ENCODE assay signal across 11 cellular contexts in genomic region chr17:45038771-45039634, GRCh38. TPM values are rescaled to one million over a fixed set of nuclear protein-coding genes. Genes with fewer than 3 reads are reported as not detected.
A peak's percentile ranks its signal among the peaks of the same experiment; 100 is the strongest.
DNase-seq lines count a peak whose midpoint lies in the region; ATAC-seq lines count a peak whose summit lies in the region.
"Had no signal": no experiment of that assay in that cellular context is flagged by ENCODE, and none has a peak within 500 bp of the region (broad histone marks: within the 10 kb centered on the region; RNA-seq: fewer than 3 reads in every experiment).

No MANE protein-coding gene starts in this region.

- peak overlapping the region; percentile 27 for H3K4me2 ChIP-seq in Karpas-422 (ENCODE audit: low read depth, low read length, poor library complexity, severe bottlenecking)

- H3K36me3 ChIP-seq in Karpas-422 (ENCODE audit: insufficient read depth, low read length) (0 out of 2 replicates have a peak, but pooled peaks cover 3% of the 10 kb centered on the region), SK-N-MC (ENCODE audit: insufficient read depth, low read length) (peaks cover 3% of the 10 kb centered on the region; the same call in 1 of the 2 replicates)

- no peaks in the 10 kb centered on the region for H3K27me3 ChIP-seq in Karpas-422 (ENCODE audit: low read length)

- no peak overlapping the region; the same call in 1 of the 2 replicates for H3K9ac ChIP-seq in Karpas-422 (ENCODE audit: low read length)
- no peak overlapping the region for H3K9ac ChIP-seq in SK-N-MC (ENCODE audit: insufficient read length)

- no peak overlapping the region for H3K4me3 Mint-ChIP-seq in stimulated activated effector memory CD8-positive, alpha-beta T cell treated with anti-CD3 and anti-CD28 coated beads, Interleukin-12 subunit alpha, Interleukin-12 subunit beta, amount 100 ng/mL, for 72 hours
- H3K4me3 Mint-ChIP-seq: activated naive CD8-positive, alpha-beta T cell had no signal

- H3K9me3 ChIP-seq in Karpas-422 (ENCODE audit: low read length) (no peaks in the 10 kb centered on the region), SK-N-MC (ENCODE audit: low read depth, low read length) (no peaks in the 10 kb centered on the region)

- H3K4me1 Mint-ChIP-seq in stimulated activated effector memory CD8-positive, alpha-beta T cell treated with anti-CD3 and anti-CD28 coated beads, Interleukin-12 subunit alpha, Interleukin-12 subunit beta, amount 100 ng/mL, for 72 hours, result peaks cover 28% of the 10 kb centered on the region

- H3K9me2 ChIP-seq in Karpas-422 (replicated peaks; ENCODE audit: insufficient read depth, low read length), result no peaks in the 10 kb centered on the region

- no peak for ATAC-seq in stimulated activated effector memory CD8-positive, alpha-beta T cell treated with anti-CD3 and anti-CD28 coated beads, Interleukin-12 subunit alpha, Interleukin-12 subunit beta, amount 100 ng/mL, for 72 hours
- no peak for ATAC-seq in GM18870 (IDR thresholded peaks at IDR 0.05; ENCODE audit: unreplicated experiment)

- peak overlapping the region; percentile 17 for H3K27ac Mint-ChIP-seq in stimulated activated effector memory CD8-positive, alpha-beta T cell treated with anti-CD3 and anti-CD28 coated beads, Interleukin-12 subunit alpha, Interleukin-12 subunit beta, amount 100 ng/mL, for 72 hours
- H3K27ac Mint-ChIP-seq: activated naive CD8-positive, alpha-beta T cell had no signal

- H4K20me1 ChIP-seq in Karpas-422 (ENCODE audit: insufficient read depth, low read depth, low read length), result peaks cover 61% of the 10 kb centered on the region

- H3K79me2 ChIP-seq in Karpas-422 (ENCODE audit: low read length), result no peaks in the 10 kb centered on the region

- no peak overlapping the region for H3K4me3 ChIP-seq in Karpas-422 (ENCODE audit: low read length)
- H3K4me3 ChIP-seq in SK-N-MC, result no peak overlapping the region
- H3K4me3 ChIP-seq: coronary artery had no signal

- H3K27ac ChIP-seq in Karpas-422 (ENCODE audit: low read length) (no peak overlapping the region), SK-N-MC (peak overlapping the region; percentile 26; the same call in 1 of the 2 replicates)
- H3K27ac ChIP-seq: VCaP had no signal

- H3K9me3 Mint-ChIP-seq in stimulated activated effector memory CD8-positive, alpha-beta T cell treated with anti-CD3 and anti-CD28 coated beads, Interleukin-12 subunit alpha, Interleukin-12 subunit beta, amount 100 ng/mL, for 72 hours, result no peaks in the 10 kb centered on the region
- H3K9me3 Mint-ChIP-seq: naive B cell had no signal

- no peak overlapping the region for H2AFZ ChIP-seq in Karpas-422 (ENCODE audit: low read length)

- H3K4me1 ChIP-seq in Karpas-422 (ENCODE audit: low read length), result peaks cover 55% of the 10 kb centered on the region

- peaks cover 7% of the 10 kb centered on the region for H3K36me3 Mint-ChIP-seq in stimulated activated effector memory CD8-positive, alpha-beta T cell treated with anti-CD3 and anti-CD28 coated beads, Interleukin-12 subunit alpha, Interleukin-12 subunit beta, amount 100 ng/mL, for 72 hours

- DNase-seq in Karpas-422 (no peak), SK-N-MC (ENCODE audit: low read depth, low spot score) (no peak), iPS-NIHi11 (ENCODE audit: low spot score) (peak; percentile 2), AG20443 (ENCODE audit: low spot score) (no peak)
- DNase-seq in stimulated activated effector memory CD8-positive, alpha-beta T cell treated with anti-CD3 and anti-CD28 coated beads, Interleukin-12 subunit alpha, Interleukin-12 subunit beta, amount 100 ng/mL, for 72 hours (ENCODE audit: low spot score in 2 of 2), result no peak
- DNase-seq in activated CD8-positive, alpha-beta memory T cell treated with anti-CD3 and anti-CD28 coated beads, Interleukin-2, amount 50 U/mL, for 48 hours, result no peak
- DNase-seq: naive B cell had no signal

RNA-seq across cellular contexts. Expression of gene DCAKD, which starts 12.4 kb away (rescaled TPM):
- total RNA-seq in Karpas-422 (2014; rRNA removed; shearing (Covaris generic); ENCODE audit: low replicate concordance), result 29.4 and 29.8 TPM in 2 replicates

RNA-seq across cellular contexts. Expression of gene NMT1, which starts 22.1 kb away (rescaled TPM):
- total RNA-seq in Karpas-422 (2014; rRNA removed; shearing (Covaris generic); ENCODE audit: low replicate concordance), result 48.5 and 53.2 TPM in 2 replicates
